ENCODE assay signal across 1 cellular context in the genomic region with DNA sequence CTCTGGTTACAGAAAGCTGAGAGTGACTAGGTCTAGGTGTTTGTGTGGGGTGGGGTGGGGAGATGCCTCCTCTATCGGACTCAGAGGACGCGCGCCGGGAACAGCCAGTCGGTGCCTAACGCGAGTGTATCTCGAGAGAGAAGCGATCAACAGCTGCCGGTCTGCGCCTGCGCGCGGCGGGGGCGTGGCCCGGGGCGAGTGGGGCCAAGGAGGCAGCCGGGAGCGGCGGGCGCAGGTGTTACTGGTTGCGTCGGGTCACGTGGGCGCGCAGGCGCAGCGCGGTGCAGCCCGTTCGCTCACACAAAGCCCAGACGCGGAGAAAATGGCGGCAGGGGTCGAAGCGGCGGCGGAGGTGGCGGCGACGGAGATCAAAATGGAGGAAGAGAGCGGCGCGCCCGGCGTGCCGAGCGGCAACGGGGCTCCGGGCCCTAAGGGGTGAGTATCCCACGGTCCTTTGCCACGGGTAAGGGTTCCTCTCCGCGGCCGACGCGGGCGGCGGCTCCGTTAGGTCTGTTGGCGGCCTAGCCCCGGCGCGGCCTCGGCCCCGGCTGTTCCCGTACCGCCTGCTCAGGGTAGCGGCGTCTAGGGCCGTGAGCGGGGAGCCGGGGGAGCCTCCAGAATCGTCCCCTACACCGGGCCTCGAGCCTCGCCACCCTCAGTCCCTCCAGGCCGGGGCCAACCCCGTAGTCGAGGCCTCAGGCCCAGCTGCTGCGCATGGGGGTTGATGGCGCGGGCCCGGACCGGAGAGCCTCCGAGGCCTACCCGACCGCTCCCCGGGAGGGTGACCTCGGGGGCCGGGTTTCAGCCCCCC.
TF ChIP-seq lines count a peak whose summit lies in the region.

A gene with protein sequence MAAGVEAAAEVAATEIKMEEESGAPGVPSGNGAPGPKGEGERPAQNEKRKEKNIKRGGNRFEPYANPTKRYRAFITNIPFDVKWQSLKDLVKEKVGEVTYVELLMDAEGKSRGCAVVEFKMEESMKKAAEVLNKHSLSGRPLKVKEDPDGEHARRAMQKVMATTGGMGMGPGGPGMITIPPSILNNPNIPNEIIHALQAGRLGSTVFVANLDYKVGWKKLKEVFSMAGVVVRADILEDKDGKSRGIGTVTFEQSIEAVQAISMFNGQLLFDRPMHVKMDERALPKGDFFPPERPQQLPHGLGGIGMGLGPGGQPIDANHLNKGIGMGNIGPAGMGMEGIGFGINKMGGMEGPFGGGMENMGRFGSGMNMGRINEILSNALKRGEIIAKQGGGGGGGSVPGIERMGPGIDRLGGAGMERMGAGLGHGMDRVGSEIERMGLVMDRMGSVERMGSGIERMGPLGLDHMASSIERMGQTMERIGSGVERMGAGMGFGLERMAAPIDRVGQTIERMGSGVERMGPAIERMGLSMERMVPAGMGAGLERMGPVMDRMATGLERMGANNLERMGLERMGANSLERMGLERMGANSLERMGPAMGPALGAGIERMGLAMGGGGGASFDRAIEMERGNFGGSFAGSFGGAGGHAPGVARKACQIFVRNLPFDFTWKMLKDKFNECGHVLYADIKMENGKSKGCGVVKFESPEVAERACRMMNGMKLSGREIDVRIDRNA (plus strand): TSS at position 299 of the 811 bp plus-strand sequence. CDS start 24 bp downstream, at position 323.

TF ChIP-seq in K562, 482 proteins besides CTCF, POLR2A, EP300 and RAD21 (continued from another document and continues in another):
- TF ChIP-seq, protein P1, sequence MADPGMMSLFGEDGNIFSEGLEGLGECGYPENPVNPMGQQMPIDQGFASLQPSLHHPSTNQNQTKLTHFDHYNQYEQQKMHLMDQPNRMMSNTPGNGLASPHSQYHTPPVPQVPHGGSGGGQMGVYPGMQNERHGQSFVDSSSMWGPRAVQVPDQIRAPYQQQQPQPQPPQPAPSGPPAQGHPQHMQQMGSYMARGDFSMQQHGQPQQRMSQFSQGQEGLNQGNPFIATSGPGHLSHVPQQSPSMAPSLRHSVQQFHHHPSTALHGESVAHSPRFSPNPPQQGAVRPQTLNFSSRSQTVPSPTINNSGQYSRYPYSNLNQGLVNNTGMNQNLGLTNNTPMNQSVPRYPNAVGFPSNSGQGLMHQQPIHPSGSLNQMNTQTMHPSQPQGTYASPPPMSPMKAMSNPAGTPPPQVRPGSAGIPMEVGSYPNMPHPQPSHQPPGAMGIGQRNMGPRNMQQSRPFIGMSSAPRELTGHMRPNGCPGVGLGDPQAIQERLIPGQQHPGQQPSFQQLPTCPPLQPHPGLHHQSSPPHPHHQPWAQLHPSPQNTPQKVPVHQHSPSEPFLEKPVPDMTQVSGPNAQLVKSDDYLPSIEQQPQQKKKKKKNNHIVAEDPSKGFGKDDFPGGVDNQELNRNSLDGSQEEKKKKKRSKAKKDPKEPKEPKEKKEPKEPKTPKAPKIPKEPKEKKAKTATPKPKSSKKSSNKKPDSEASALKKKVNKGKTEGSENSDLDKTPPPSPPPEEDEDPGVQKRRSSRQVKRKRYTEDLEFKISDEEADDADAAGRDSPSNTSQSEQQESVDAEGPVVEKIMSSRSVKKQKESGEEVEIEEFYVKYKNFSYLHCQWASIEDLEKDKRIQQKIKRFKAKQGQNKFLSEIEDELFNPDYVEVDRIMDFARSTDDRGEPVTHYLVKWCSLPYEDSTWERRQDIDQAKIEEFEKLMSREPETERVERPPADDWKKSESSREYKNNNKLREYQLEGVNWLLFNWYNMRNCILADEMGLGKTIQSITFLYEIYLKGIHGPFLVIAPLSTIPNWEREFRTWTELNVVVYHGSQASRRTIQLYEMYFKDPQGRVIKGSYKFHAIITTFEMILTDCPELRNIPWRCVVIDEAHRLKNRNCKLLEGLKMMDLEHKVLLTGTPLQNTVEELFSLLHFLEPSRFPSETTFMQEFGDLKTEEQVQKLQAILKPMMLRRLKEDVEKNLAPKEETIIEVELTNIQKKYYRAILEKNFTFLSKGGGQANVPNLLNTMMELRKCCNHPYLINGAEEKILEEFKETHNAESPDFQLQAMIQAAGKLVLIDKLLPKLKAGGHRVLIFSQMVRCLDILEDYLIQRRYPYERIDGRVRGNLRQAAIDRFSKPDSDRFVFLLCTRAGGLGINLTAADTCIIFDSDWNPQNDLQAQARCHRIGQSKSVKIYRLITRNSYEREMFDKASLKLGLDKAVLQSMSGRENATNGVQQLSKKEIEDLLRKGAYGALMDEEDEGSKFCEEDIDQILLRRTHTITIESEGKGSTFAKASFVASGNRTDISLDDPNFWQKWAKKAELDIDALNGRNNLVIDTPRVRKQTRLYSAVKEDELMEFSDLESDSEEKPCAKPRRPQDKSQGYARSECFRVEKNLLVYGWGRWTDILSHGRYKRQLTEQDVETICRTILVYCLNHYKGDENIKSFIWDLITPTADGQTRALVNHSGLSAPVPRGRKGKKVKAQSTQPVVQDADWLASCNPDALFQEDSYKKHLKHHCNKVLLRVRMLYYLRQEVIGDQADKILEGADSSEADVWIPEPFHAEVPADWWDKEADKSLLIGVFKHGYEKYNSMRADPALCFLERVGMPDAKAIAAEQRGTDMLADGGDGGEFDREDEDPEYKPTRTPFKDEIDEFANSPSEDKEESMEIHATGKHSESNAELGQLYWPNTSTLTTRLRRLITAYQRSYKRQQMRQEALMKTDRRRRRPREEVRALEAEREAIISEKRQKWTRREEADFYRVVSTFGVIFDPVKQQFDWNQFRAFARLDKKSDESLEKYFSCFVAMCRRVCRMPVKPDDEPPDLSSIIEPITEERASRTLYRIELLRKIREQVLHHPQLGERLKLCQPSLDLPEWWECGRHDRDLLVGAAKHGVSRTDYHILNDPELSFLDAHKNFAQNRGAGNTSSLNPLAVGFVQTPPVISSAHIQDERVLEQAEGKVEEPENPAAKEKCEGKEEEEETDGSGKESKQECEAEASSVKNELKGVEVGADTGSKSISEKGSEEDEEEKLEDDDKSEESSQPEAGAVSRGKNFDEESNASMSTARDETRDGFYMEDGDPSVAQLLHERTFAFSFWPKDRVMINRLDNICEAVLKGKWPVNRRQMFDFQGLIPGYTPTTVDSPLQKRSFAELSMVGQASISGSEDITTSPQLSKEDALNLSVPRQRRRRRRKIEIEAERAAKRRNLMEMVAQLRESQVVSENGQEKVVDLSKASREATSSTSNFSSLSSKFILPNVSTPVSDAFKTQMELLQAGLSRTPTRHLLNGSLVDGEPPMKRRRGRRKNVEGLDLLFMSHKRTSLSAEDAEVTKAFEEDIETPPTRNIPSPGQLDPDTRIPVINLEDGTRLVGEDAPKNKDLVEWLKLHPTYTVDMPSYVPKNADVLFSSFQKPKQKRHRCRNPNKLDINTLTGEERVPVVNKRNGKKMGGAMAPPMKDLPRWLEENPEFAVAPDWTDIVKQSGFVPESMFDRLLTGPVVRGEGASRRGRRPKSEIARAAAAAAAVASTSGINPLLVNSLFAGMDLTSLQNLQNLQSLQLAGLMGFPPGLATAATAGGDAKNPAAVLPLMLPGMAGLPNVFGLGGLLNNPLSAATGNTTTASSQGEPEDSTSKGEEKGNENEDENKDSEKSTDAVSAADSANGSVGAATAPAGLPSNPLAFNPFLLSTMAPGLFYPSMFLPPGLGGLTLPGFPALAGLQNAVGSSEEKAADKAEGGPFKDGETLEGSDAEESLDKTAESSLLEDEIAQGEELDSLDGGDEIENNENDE (IDR thresholded peaks at IDR 0.05; ENCODE audit: low read depth, low read length): no peak
- TF ChIP-seq MYC (IDR thresholded peaks at IDR 0.05; ENCODE audit: low read depth, low read length) (peak; percentile 59; the same call in 1 of the 2 replicates), MYC (CRISPR knock-in tag; IDR thresholded peaks at IDR 0.05; ENCODE audit: borderline replicate concordance, low read depth) (peak; percentile 67; the same call in 1 of the 2 replicates), CBX5 (IDR thresholded peaks at IDR 0.05; ENCODE audit: borderline replicate concordance, low read depth) (no peak), JUNB (CRISPR knock-in tag; conservative IDR thresholded peaks at IDR 0.05) (no peak), ZNF766 (CRISPR knock-in tag; conservative IDR thresholded peaks at IDR 0.05) (no peak), ZBTB7A (IDR thresholded peaks at IDR 0.05; ENCODE audit: borderline replicate concordance, control insufficient read depth, low read depth, low read length) (no peak), NCOR1 (IDR thresholded peaks at IDR 0.05) (no peak), XRCC5 (IDR thresholded peaks at IDR 0.05; ENCODE audit: low read depth, low read length) (no peak), NCOA1 (IDR thresholded peaks at IDR 0.05; ENCODE audit: low read depth) (no peak), CEBPB (tag; IDR thresholded peaks at IDR 0.05) (no peak), CREB1 (IDR thresholded peaks at IDR 0.05) (no peak; the same call in 1 of the 2 replicates), CREB1 (CRISPR knock-in tag; IDR thresholded peaks at IDR 0.05) (peak; percentile 57), ZEB2 (IDR thresholded peaks at IDR 0.05) (no peak), PHF20 (IDR thresholded peaks at IDR 0.05; ENCODE audit: partially characterized antibody) (no peak), ZNF696 (CRISPR knock-in tag; conservative IDR thresholded peaks at IDR 0.05) (no peak), SIN3A (IDR thresholded peaks at IDR 0.05; ENCODE audit: borderline replicate concordance in 2 of 2, control insufficient read depth in 1 of 2, low read depth in 2 of 2, low read length in 2 of 2) (peak in 1 of 2 experiments; percentile 49; a peak in 2 of 4 replicates), ZNF263 (CRISPR knock-in tag; IDR thresholded peaks at IDR 0.05; ENCODE audit: borderline replicate concordance) (no peak), NFIC (IDR thresholded peaks at IDR 0.05) (0 out of 2 replicates have a peak, but pooled peaks have one; percentile 2), MYBL2 (IDR thresholded peaks at IDR 0.05; ENCODE audit: low read depth) (no peak), MYBL2 (CRISPR knock-in tag; IDR thresholded peaks at IDR 0.05; ENCODE audit: borderline replicate concordance) (no peak)
- TF ChIP-seq, protein P2, sequence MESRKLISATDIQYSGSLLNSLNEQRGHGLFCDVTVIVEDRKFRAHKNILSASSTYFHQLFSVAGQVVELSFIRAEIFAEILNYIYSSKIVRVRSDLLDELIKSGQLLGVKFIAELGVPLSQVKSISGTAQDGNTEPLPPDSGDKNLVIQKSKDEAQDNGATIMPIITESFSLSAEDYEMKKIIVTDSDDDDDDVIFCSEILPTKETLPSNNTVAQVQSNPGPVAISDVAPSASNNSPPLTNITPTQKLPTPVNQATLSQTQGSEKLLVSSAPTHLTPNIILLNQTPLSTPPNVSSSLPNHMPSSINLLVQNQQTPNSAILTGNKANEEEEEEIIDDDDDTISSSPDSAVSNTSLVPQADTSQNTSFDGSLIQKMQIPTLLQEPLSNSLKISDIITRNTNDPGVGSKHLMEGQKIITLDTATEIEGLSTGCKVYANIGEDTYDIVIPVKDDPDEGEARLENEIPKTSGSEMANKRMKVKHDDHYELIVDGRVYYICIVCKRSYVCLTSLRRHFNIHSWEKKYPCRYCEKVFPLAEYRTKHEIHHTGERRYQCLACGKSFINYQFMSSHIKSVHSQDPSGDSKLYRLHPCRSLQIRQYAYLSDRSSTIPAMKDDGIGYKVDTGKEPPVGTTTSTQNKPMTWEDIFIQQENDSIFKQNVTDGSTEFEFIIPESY (CRISPR knock-in tag; IDR thresholded peaks at IDR 0.05): no peak
- TF ChIP-seq, protein P3, sequence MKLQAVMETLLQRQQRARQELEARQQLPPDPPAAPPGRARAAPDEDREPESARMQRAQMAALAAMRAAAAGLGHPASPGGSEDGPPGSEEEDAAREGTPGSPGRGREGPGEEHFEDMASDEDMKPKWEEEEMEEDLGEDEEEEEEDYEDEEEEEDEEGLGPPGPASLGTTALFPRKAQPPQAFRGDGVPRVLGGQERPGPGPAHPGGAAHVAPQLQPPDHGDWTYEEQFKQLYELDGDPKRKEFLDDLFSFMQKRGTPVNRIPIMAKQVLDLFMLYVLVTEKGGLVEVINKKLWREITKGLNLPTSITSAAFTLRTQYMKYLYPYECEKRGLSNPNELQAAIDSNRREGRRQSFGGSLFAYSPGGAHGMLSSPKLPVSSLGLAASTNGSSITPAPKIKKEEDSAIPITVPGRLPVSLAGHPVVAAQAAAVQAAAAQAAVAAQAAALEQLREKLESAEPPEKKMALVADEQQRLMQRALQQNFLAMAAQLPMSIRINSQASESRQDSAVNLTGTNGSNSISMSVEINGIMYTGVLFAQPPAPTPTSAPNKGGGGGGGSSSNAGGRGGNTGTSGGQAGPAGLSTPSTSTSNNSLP (IDR thresholded peaks at IDR 0.05; ENCODE audit: borderline replicate concordance, low read depth, low read length): no peak
- TF ChIP-seq, protein P4, sequence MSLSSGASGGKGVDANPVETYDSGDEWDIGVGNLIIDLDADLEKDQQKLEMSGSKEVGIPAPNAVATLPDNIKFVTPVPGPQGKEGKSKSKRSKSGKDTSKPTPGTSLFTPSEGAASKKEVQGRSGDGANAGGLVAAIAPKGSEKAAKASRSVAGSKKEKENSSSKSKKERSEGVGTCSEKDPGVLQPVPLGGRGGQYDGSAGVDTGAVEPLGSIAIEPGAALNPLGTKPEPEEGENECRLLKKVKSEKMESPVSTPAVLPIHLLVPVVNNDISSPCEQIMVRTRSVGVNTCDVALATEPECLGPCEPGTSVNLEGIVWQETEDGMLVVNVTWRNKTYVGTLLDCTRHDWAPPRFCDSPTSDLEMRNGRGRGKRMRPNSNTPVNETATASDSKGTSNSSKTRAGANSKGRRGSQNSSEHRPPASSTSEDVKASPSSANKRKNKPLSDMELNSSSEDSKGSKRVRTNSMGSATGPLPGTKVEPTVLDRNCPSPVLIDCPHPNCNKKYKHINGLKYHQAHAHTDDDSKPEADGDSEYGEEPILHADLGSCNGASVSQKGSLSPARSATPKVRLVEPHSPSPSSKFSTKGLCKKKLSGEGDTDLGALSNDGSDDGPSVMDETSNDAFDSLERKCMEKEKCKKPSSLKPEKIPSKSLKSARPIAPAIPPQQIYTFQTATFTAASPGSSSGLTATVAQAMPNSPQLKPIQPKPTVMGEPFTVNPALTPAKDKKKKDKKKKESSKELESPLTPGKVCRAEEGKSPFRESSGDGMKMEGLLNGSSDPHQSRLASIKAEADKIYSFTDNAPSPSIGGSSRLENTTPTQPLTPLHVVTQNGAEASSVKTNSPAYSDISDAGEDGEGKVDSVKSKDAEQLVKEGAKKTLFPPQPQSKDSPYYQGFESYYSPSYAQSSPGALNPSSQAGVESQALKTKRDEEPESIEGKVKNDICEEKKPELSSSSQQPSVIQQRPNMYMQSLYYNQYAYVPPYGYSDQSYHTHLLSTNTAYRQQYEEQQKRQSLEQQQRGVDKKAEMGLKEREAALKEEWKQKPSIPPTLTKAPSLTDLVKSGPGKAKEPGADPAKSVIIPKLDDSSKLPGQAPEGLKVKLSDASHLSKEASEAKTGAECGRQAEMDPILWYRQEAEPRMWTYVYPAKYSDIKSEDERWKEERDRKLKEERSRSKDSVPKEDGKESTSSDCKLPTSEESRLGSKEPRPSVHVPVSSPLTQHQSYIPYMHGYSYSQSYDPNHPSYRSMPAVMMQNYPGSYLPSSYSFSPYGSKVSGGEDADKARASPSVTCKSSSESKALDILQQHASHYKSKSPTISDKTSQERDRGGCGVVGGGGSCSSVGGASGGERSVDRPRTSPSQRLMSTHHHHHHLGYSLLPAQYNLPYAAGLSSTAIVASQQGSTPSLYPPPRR (CRISPR knock-in tag; IDR thresholded peaks at IDR 0.05; ENCODE audit: borderline replicate concordance): no peak
- TF ChIP-seq, protein P5, sequence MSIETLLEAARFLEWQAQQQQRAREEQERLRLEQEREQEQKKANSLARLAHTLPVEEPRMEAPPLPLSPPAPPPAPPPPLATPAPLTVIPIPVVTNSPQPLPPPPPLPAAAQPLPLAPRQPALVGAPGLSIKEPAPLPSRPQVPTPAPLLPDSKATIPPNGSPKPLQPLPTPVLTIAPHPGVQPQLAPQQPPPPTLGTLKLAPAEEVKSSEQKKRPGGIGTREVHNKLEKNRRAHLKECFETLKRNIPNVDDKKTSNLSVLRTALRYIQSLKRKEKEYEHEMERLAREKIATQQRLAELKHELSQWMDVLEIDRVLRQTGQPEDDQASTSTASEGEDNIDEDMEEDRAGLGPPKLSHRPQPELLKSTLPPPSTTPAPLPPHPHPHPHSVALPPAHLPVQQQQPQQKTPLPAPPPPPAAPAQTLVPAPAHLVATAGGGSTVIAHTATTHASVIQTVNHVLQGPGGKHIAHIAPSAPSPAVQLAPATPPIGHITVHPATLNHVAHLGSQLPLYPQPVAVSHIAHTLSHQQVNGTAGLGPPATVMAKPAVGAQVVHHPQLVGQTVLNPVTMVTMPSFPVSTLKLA (conservative IDR thresholded peaks at IDR 0.05): peak; percentile 15 to 68; a peak in 3 of 4 replicates
